ENCODE assay signal across 8 cellular contexts in genomic region chr12:110600254-110600653, GRCh38. TPM values are rescaled to one million over a fixed set of nuclear protein-coding genes. Genes with fewer than 3 reads are reported as not detected.
DNase-seq lines count a peak whose midpoint lies in the region; ATAC-seq and TF ChIP-seq lines count a peak whose summit lies in the region.

No MANE protein-coding gene starts in this region.

- peak; percentile 84 to 90 (median 86) for ATAC-seq in right lobe of liver

- H3K27ac ChIP-seq in brain microvascular endothelial cell (no peak overlapping the region), right lobe of liver (peak overlapping the region in 1 of 3 donors; percentile 1)

- H3K9me3 ChIP-seq in right lobe of liver = no peaks in the 10 kb centered on the region

- H3K36me3 ChIP-seq in brain microvascular endothelial cell (replicated peaks) (no peaks in the 10 kb centered on the region), right lobe of liver (no peaks in the 10 kb centered on the region)

- TF ChIP-seq POLR2A in right lobe of liver (IDR thresholded peaks at IDR 0.05) = no peak

- intact Hi-C loops in right lobe of liver (cut with DNase I) = loop anchor here (5.0 to 10.0 kb wide), 3 partner anchors 48 to 95 kb away; partner anchors contain the start of genes RAD9B (in 1 of the 2) and VPS29 (in 1 of the 2)

- 6% methylated on average over 4 of the region's 4 CpGs for WGBS in right lobe of liver (ENCODE audit: insufficient coverage, low coverage, low lambda C conversion rate, missing lambda C conversion rate)

- H3K27me3 ChIP-seq in brain microvascular endothelial cell (replicated peaks) = no peaks in the 10 kb centered on the region
- no peaks in the 10 kb centered on the region for H3K27me3 ChIP-seq in right lobe of liver

- TF ChIP-seq CTCF in brain microvascular endothelial cell (IDR thresholded peaks at IDR 0.05; ENCODE audit: low read depth, low read length, missing control alignments) = peak; percentile 25
- TF ChIP-seq CTCF in right lobe of liver (IDR thresholded peaks at IDR 0.05) = peak; percentile 50 to 71 (median 53)

- H3K4me1 ChIP-seq in right lobe of liver = peaks cover 0 to 10% (median 0%) of the 10 kb centered on the region in 4 donors

- in situ Hi-C loops in brain microvascular endothelial cell (cut with HindIII; ENCODE audit: low pct_ligation_motif_present, low sequenced_read_pairs) = loop anchor here (25.0 kb wide), 1 partner anchor 88 kb away; the partner anchor contains the start of genes RAD9B and VPS29

- H3K4me3 ChIP-seq in brain microvascular endothelial cell (ENCODE audit: low read depth, low read length) = no peak overlapping the region
- no peak overlapping the region for H3K4me3 ChIP-seq in right lobe of liver

- DNase-seq in NCI-H1105 treated with DMSO at 0.1 percent for 48 hours (lab: John Stamatoyannopoulos, UW) (peak; percentile 26), NCI-H1105 (lab: John Stamatoyannopoulos, UW) (no peak), NAMALWA (ENCODE audit: low spot score) (peak; percentile 78), brain microvascular endothelial cell (no peak), right lobe of liver (no peak), NCI-H1048 (lab: John Stamatoyannopoulos, UW) (no peak)
- no peak for DNase-seq in stimulated activated CD4-positive, alpha-beta T cell treated with anti-CD3 and anti-CD28 coated beads, Interleukin-15, amount 100 ng/mL, for 24 hours
- DNase-seq in stimulated activated CD4-positive, alpha-beta T cell treated with anti-CD3 and anti-CD28 coated beads, Interleukin-4, amount 100 ng/mL, for 4 hours = no peak

RNA-seq across cellular contexts. Expression of gene TCTN1, which starts 13.7 kb away (rescaled TPM):
- total RNA-seq in right lobe of liver = 10 to 100 TPM in 4 of 6 experiments, 1 to 10 TPM in 2; 9.6 to 17.0 (median 10.8) TPM

RNA-seq across cellular contexts. Expression of gene PPTC7, which starts 17.1 kb away (rescaled TPM):
- total RNA-seq in right lobe of liver = 10 to 100 TPM in 5 of 6 experiments, 1 to 10 TPM in 1; 6.3 to 15.0 (median 11.5) TPM

Comparison
In these comparisons a context has a peak if more than half of its experiments do, and no peak if none do; other contexts are left out.
1. DNase-seq: peak in NCI-H1105 treated with DMSO at 0.1 percent for 48 hours (single experiment) and NAMALWA (single experiment); none in NCI-H1105 (single experiment), brain microvascular endothelial cell (single experiment), right lobe of liver (0 of 3), stimulated activated CD4-positive, alpha-beta T cell treated with anti-CD3 and anti-CD28 coated beads, Interleukin-15, amount 100 ng/mL, for 24 hours (single experiment), NCI-H1048 (single experiment) and stimulated activated CD4-positive, alpha-beta T cell treated with anti-CD3 and anti-CD28 coated beads, Interleukin-4, amount 100 ng/mL, for 4 hours (0 of 2).